Comparison of ENCODE assay signal across 23 cellular contexts in genomic region chr10:113603057-113603777, GRCh38. TPM values are rescaled to one million over a fixed set of nuclear protein-coding genes. Genes with fewer than 3 reads are reported as not detected.
"Had no signal": no experiment of that assay in that cellular context is flagged by ENCODE, and none has a peak within 500 bp of the region (broad histone marks: within the 10 kb centered on the region; RNA-seq: fewer than 3 reads in every experiment).

No MANE protein-coding gene starts in this region.

- ATAC-seq: activated CD8-positive, alpha-beta T cell treated with anti-CD3 and anti-CD28 coated beads, Interleukin-2, amount 10 ng/mL, durations not matched to agents 7 days and 5 days; activated naive CD4-positive, alpha-beta T cell treated with anti-CD3 and anti-CD28 coated beads, Interleukin-2, amount 50 U/mL, for 72 hours; activated naive CD8-positive, alpha-beta T cell treated with anti-CD3 and anti-CD28 coated beads, Interleukin-2, amount 50 U/mL, for 24 hours; body of pancreas; K562 had no signal

- H3K36me3 ChIP-seq: ascending aorta, Peyer's patch had no signal

- H3K4me3 ChIP-seq: ascending aorta, body of pancreas, K562, Peyer's patch had no signal

- H3K9me3 ChIP-seq: ascending aorta, body of pancreas, Peyer's patch had no signal

- H3K27ac ChIP-seq: ascending aorta, body of pancreas, Peyer's patch, RWPE1 had no signal

- H3K4me1 ChIP-seq: ascending aorta, Peyer's patch had no signal

- H3K27me3 ChIP-seq: ascending aorta, body of pancreas, Peyer's patch had no signal

- DNase-seq: activated CD4-positive, alpha-beta T cell treated with anti-CD3 and anti-CD28 coated beads for 48 hours; activated CD4-positive, alpha-beta T cell treated with anti-CD3 and anti-CD28 coated beads, Interleukin-2, amount 50 U/mL, for 4 hours; activated CD4-positive, CD25-positive, alpha-beta regulatory T cell treated with anti-CD3 and anti-CD28 coated beads, Interleukin-2, amount 50 U/mL, for 72 hours; activated CD8-positive, alpha-beta memory T cell treated with anti-CD3 and anti-CD28 coated beads, Interleukin-2, amount 50 U/mL, for 48 hours; activated CD8-positive, alpha-beta T cell treated with anti-CD3 and anti-CD28 coated beads, Interleukin-2, amount 10 ng/mL, durations not matched to agents 7 days and 5 days; activated naive CD8-positive, alpha-beta T cell treated with anti-CD3 and anti-CD28 coated beads, Interleukin-2, amount 50 U/mL, for 24 hours; activated T-cell treated with anti-CD3 and anti-CD28 coated beads, Interleukin-2, amount 50 U/mL, for 1 hour; amniotic stem cell; body of pancreas; Karpas-422; MM.1S; NCI-H1105; NCI-H1436; NCI-H1694 treated with DMSO at 0.1 percent for 48 hours; NCI-H2029 treated with DMSO at 0.1 percent for 48 hours; NCI-H510A treated with DMSO at 0.1 percent for 48 hours; Peyer's patch; SHP77 treated with DMSO at 0.1 percent for 48 hours had no signal

RNA-seq across cellular contexts. Expression of gene HABP2, which starts 50.4 kb away (rescaled TPM):
- total RNA-seq: activated CD8-positive, alpha-beta T cell treated with anti-CD3 and anti-CD28 coated beads, Interleukin-2, amount 10 ng/mL, durations not matched to agents 7 days and 5 days; activated naive CD4-positive, alpha-beta T cell treated with anti-CD3 and anti-CD28 coated beads, Interleukin-2, amount 50 U/mL, for 72 hours; ascending aorta; SK-MEL-5 had no signal
- polyA plus RNA-seq: K562 had no signal
